Comparison of ENCODE assay signal across 8 cellular contexts in the genomic region with DNA sequence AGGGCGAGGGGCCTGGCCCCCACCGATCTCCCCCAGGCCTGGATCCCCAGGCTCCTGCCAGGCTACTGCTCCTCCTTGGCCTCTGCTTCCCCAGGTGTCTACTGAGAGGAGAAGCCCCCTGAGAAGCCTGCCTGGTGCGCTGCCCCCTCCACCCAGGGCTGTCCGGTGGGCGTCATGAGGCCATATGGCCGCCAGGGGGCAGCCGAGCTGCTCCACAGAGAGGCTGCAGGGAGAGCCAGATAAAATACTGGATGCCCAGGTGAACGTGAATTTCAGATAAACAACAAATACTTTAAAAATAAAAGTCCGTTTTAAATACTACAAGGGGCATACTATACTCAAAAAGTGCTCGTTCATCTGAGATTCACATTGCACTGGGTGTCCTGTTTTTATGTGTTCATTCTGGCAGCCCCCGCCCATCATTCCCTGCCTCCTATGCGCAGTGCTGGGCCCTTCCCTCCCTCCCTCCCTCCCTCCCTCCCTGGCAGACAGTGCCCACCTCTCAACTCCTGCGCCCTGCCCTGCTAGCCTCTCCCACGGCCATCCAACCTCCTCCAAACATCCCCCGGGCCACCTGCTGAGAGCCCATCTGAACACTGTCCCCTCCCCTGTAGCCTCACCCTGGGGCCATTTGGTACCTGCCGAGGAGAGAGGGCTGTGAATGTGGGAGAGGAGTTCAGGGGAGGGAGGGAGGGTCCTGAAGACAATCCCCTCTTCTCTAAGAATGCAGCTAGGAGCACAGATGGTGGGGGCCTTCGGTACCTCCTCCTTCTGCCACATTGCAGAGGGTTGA. TPM values are rescaled to one million over a fixed set of nuclear protein-coding genes. Genes with fewer than 3 reads are reported as not detected.
DNase-seq lines count a peak whose midpoint lies in the region; ATAC-seq, FAIRE-seq and TF ChIP-seq lines count a peak whose summit lies in the region.

No MANE protein-coding gene starts in this region.

- peak; percentile 78 for FAIRE-seq in K562 (lab: Jason Lieb, UNC)

- intact Hi-C loops in K562 (cut with micrococcal nuclease), result loop anchor here (5.0 to 10.0 kb wide), 7 partner anchors 52 to 523 kb away; no protein-coding TSS in a partner anchor

- TF ChIP-seq EP300 in K562 (IDR thresholded peaks at IDR 0.05; ENCODE audit: low read length), result no peak

- TF ChIP-seq RAD21 in K562 (CRISPR knock-in tag; conservative IDR thresholded peaks at IDR 0.05 in 1 of 2, IDR thresholded peaks at IDR 0.05 in 1 of 2), result peak; percentile 72 to 83

- no peak overlapping the region for H2AFZ ChIP-seq in MM.1S (ENCODE audit: low read length)
- no peak overlapping the region for H2AFZ ChIP-seq in K562 (ENCODE audit: low read depth, low read length)

- no TSS peak for BruUV-seq in K562 (replicated peaks; lab: Mats Ljungman, UMichigan)

- H3K27ac ChIP-seq in MM.1S (ENCODE audit: low read length) (no peak overlapping the region), VCaP (peak overlapping the region; percentile 5; the same call in 1 of the 2 replicates), K562 (ENCODE audit: extremely low read depth, low read depth, low read length) (no peak overlapping the region)

- H3F3A ChIP-seq in MM.1S (ENCODE audit: insufficient read depth, low read length), result 0 out of 2 replicates have a peak, but pooled peaks cover 6% of the 10 kb centered on the region

- peak; percentile 84 for DNase-seq in GM10266 (ENCODE audit: extremely low spot score)
- peak; percentile 61 for DNase-seq in MM.1S
- peak; percentile 73 to 87 (median 84) for DNase-seq in K562 (ENCODE audit: extremely low read depth in 1 of 4, low spot score in 3 of 4)
- DNase-seq in iPS-NIHi7 (ENCODE audit: extremely low spot score), result peak; percentile 90
- DNase-seq in stimulated activated CD4-positive, alpha-beta T cell treated with anti-CD3 and anti-CD28 coated beads, Interleukin-15, amount 100 ng/mL, for 1 hour (ENCODE audit: low read depth in 1 of 2, low spot score in 1 of 2), result peak; percentile 46 to 60
- no peak for DNase-seq in NCI-H187 treated with DMSO at 0.1 percent for 48 hours (lab: John Stamatoyannopoulos, UW)

- in situ Hi-C loops in K562 (cut with MboI), result loop anchor here (5.0 to 10.0 kb wide), 2 partner anchors 480 to 518 kb away; no protein-coding TSS in a partner anchor

- TF ChIP-seq CTCF in GM10266 (IDR thresholded peaks at IDR 0.05; ENCODE audit: control insufficient read depth, insufficient read depth, low read depth, missing control alignments) (peak; percentile 86), MM.1S (IDR thresholded peaks at IDR 0.05; ENCODE audit: low read length) (peak; percentile 96), VCaP (conservative IDR thresholded peaks at IDR 0.05) (peak; percentile 100), K562 (IDR thresholded peaks at IDR 0.05 in 2 of 3, conservative IDR thresholded peaks at IDR 0.05 in 1 of 3; ENCODE audit: insufficient read depth in 2 of 3, low read depth in 1 of 3, low read length in 3 of 3) (peak; percentile 82 to 94 (median 90))

- no peaks in the 10 kb centered on the region for H3K9me1 ChIP-seq in K562 (ENCODE audit: control insufficient read depth, insufficient read depth, low read length)

- WGBS in K562 (ENCODE audit: insufficient coverage, low coverage, missing lambda C conversion rate), result 0% methylated on average over 12 of the region's 17 CpGs

- no peak overlapping the region for H3K9ac ChIP-seq in MM.1S (ENCODE audit: low read length)
- 0 out of 4 replicates have a peak overlapping the region, but pooled peaks of 1 of the 2 experiments have one; percentile 52 for H3K9ac ChIP-seq in K562 (ENCODE audit: insufficient read depth in 1 of 2, low read depth in 2 of 2, low read length in 2 of 2)

- no peaks in the 10 kb centered on the region for H3K9me2 ChIP-seq in MM.1S (replicated peaks; ENCODE audit: insufficient read depth, low read length)

- no peaks in the 10 kb centered on the region for H3K79me2 ChIP-seq in MM.1S (ENCODE audit: low read length)
- no peaks in the 10 kb centered on the region for H3K79me2 ChIP-seq in K562 (ENCODE audit: control insufficient read depth, insufficient read depth, low read length)

- CTCF ChIA-PET in K562 (lab: Yijun Ruan, JAX; ENCODE audit: low intra/inter-chr PET ratio), result interaction anchor here (0.6 to 1.6 kb wide), 3 partner anchors 473 to 1231 kb away, joined by 3 to 9 read pairs (median 3); no protein-coding TSS in a partner anchor

- H3K4me1 ChIP-seq in MM.1S (ENCODE audit: low read length) (peaks cover 25% of the 10 kb centered on the region), K562 (replicated peaks in 1 of 2; ENCODE audit: control insufficient read depth in 2 of 2, insufficient read depth in 2 of 2, low read length in 2 of 2) (peaks cover 0 to 32% of the 10 kb centered on the region in 2 experiments; a peak in 2 of 5 replicates)

- H4K20me1 ChIP-seq in MM.1S (ENCODE audit: insufficient read depth, low read length) (no peaks in the 10 kb centered on the region), K562 (replicated peaks; ENCODE audit: control insufficient read depth, insufficient read depth, low read length) (peaks cover 14% of the 10 kb centered on the region; the same call in 1 of the 2 replicates)

- H3K27me3 ChIP-seq in MM.1S (replicated peaks; ENCODE audit: insufficient read depth, low read length) (no peaks in the 10 kb centered on the region), K562 (ENCODE audit: control insufficient read depth in 2 of 2, insufficient read depth in 2 of 2, low read length in 2 of 2) (peaks cover 0 to 36% of the 10 kb centered on the region in 2 experiments; a peak in 3 of 5 replicates)

- H3K4me3 ChIP-seq in MM.1S (ENCODE audit: low read length) (no peak overlapping the region), K562 (no peak overlapping the region)

- no peak for TF ChIP-seq POLR2A in K562 (conservative IDR thresholded peaks at IDR 0.05)

- ATAC-seq in K562, result peak; percentile 80
- ATAC-seq in GM21576 (IDR thresholded peaks at IDR 0.05; ENCODE audit: unreplicated experiment), result no peak

- H3K36me3 ChIP-seq in MM.1S (replicated peaks; ENCODE audit: insufficient read depth, low read length), result no peaks in the 10 kb centered on the region
- H3K36me3 ChIP-seq in K562 (ENCODE audit: control insufficient read depth, insufficient read depth, low read length), result no peaks in the 10 kb centered on the region

- no peaks in the 10 kb centered on the region for H3K9me3 ChIP-seq in MM.1S (replicated peaks; ENCODE audit: insufficient read depth, low read length)
- no peaks in the 10 kb centered on the region for H3K9me3 ChIP-seq in K562 (replicated peaks; ENCODE audit: control insufficient read depth, insufficient read depth, low read depth, low read length)

- POLR2A ChIA-PET in K562 (lab: Yijun Ruan, JAX), result interaction anchor here (0.6 to 1.1 kb wide), 3 partner anchors 10 to 854 kb away, joined by 3 to 4 read pairs (median 3); no protein-coding TSS in a partner anchor

- H3K4me2 ChIP-seq in MM.1S (ENCODE audit: low read depth, low read length) (no peak overlapping the region), K562 (ENCODE audit: insufficient read depth, low read length) (no peak overlapping the region)

TF ChIP-seq in K562, 482 proteins besides CTCF, POLR2A, EP300 and RAD21 (continues in another document):
- TF ChIP-seq RB1 (IDR thresholded peaks at IDR 0.05; ENCODE audit: low read depth) (peak; percentile 37; the same call in 1 of the 2 replicates), EGR1 (conservative IDR thresholded peaks at IDR 0.05) (0 out of 2 replicates have a peak, but pooled peaks have one; percentile 7), ZNF324 (CRISPR knock-in tag; IDR thresholded peaks at IDR 0.05) (no peak), SMC3 (conservative IDR thresholded peaks at IDR 0.05; ENCODE audit: insufficient read depth, low read depth, low read length) (peak; percentile 81)

RNA-seq across cellular contexts. Expression of a gene that starts 29.5 kb away (rescaled TPM):
- not detected in 2 replicates for total RNA-seq in K562 (2011; cell fraction: chromatin; rRNA removed; ENCODE audit: low replicate concordance)
- not detected in 2 replicates for total RNA-seq in K562 (2011; cell fraction: nucleolus; rRNA removed)
- total RNA-seq in K562 (2011; cell fraction: nucleoplasm; rRNA removed), result not detected in 2 replicates
- total RNA-seq in K562 (2014; rRNA removed) (not detected in 2 replicates), K562 (2014; rRNA removed; fragmentation: Illumina TruSeq; extraction: Trizol) (not detected in 2 replicates), K562 (2015; rRNA removed; fragmentation: Illumina TruSeq; extraction: Trizol) (not detected in 2 replicates), K562 (2021) (0.58 TPM in 1 of 2 replicates, not detected in the other)
- polyA plus RNA-seq in K562 (2011; rRNA removed) (not detected in 2 replicates), K562 (2014; fragmentation: Illumina TruSeq; extraction: Trizol) (not detected in 2 replicates), K562 (2014; fragmentation: Nextera tagmentation; extraction: Ambion mirVana) (not detected), K562 (2014; rRNA removed) (not detected in 2 replicates)
- polyA plus RNA-seq in K562 (2011; cell fraction: cytosol; rRNA removed), result 0.12 TPM in 1 of 2 replicates, not detected in the other
- 0.11 and 0.15 TPM in 2 replicates for polyA plus RNA-seq in K562 (2011; cell fraction: nucleus; rRNA removed)
- not detected in 2 replicates for polyA plus RNA-seq in K562 (2012)
- not detected in 2 replicates for polyA minus RNA-seq in K562 (2011; rRNA and poly(A)+ RNA removed)
- polyA minus RNA-seq in K562 (2011; cell fraction: cytosol; rRNA and poly(A)+ RNA removed), result not detected in 2 replicates
- polyA minus RNA-seq in K562 (2011; cell fraction: nucleus; rRNA and poly(A)+ RNA removed), result not detected in 2 replicates

RNA-seq across cellular contexts. Expression of a gene that starts 46.4 kb away (rescaled TPM):
- total RNA-seq in K562 (2011; cell fraction: chromatin; rRNA removed; ENCODE audit: low replicate concordance), result 90.2 and 103 TPM in 2 replicates
- total RNA-seq in K562 (2011; cell fraction: nucleolus; rRNA removed), result 110 and 114 TPM in 2 replicates
- total RNA-seq in K562 (2011; cell fraction: nucleoplasm; rRNA removed), result 163 and 180 TPM in 2 replicates
- total RNA-seq in K562 (2014; rRNA removed) (48.5 and 51.8 TPM in 2 replicates), K562 (2014; rRNA removed; fragmentation: Illumina TruSeq; extraction: Trizol) (71.1 and 79.7 TPM in 2 replicates), K562 (2015; rRNA removed; fragmentation: Illumina TruSeq; extraction: Trizol) (69.0 and 71.4 TPM in 2 replicates), K562 (2021) (57.8 and 67.0 TPM in 2 replicates)
- polyA plus RNA-seq in K562 (2011; rRNA removed) (116 and 144 TPM in 2 replicates), K562 (2014; fragmentation: Illumina TruSeq; extraction: Trizol) (60.7 and 72.8 TPM in 2 replicates), K562 (2014; fragmentation: Nextera tagmentation; extraction: Ambion mirVana) (10 to 100 TPM; 14.3 to 21.2 TPM), K562 (2014; rRNA removed) (66.8 and 82.4 TPM in 2 replicates)
- polyA plus RNA-seq in K562 (2011; cell fraction: cytosol; rRNA removed), result 118 and 156 TPM in 2 replicates
- 51.9 and 77.1 TPM in 2 replicates for polyA plus RNA-seq in K562 (2011; cell fraction: nucleus; rRNA removed)
- 61.0 and 74.1 TPM in 2 replicates for polyA plus RNA-seq in K562 (2012)
- polyA minus RNA-seq in K562 (2011; rRNA and poly(A)+ RNA removed), result 132 and 154 TPM in 2 replicates
- polyA minus RNA-seq in K562 (2011; cell fraction: cytosol; rRNA and poly(A)+ RNA removed), result 51.4 and 59.6 TPM in 2 replicates
- 12.3 and 25.8 TPM in 2 replicates for polyA minus RNA-seq in K562 (2011; cell fraction: nucleus; rRNA and poly(A)+ RNA removed)
